22 cellular contexts compared by ENCODE assay signal in genomic region chr11:72808415-72808814, GRCh38. TPM values are rescaled to one million over a fixed set of nuclear protein-coding genes. Genes with fewer than 3 reads are reported as not detected.
DNase-seq lines count a peak whose midpoint lies in the region; ATAC-seq and TF ChIP-seq lines count a peak whose summit lies in the region.
"Had no signal": no experiment of that assay in that cellular context is flagged by ENCODE, and none has a peak within 500 bp of the region (broad histone marks: within the 10 kb centered on the region; RNA-seq: fewer than 3 reads in every experiment).

No MANE protein-coding gene starts in this region.

- H3K36me3 ChIP-seq in lower lobe of right lung = peaks cover 3% of the 10 kb centered on the region

- intact Hi-C loops in activated B cell treated with CpG ODN at 0.5 μM for 24 hours (cut with micrococcal nuclease) (no loop called here), lower lobe of right lung (cut with DNase I) (no loop called here)

- POLR2A ChIA-PET in activated B cell treated with CpG ODN at 0.5 μM for 24 hours (lab: Charles Lee) = interaction anchor here (0.7 to 1.5 kb wide), 5 partner anchors 13 to 81 kb away, joined by 3 to 12 read pairs (median 6); partner anchors contain the start of gene STARD10

- no peaks in the 10 kb centered on the region for H3K9me3 ChIP-seq in lower lobe of right lung
- H3K9me3 ChIP-seq: esophagus squamous epithelium, mucosa of descending colon had no signal

- H3K36me3 Mint-ChIP-seq in activated B cell treated with CpG ODN at 0.5 μM for 24 hours (ENCODE audit: low read depth) (peaks cover 13% of the 10 kb centered on the region), progenitor cell of endocrine pancreas (ENCODE audit: insufficient read depth) (peaks cover 5% of the 10 kb centered on the region)
- peaks cover 57% of the 10 kb centered on the region for H3K36me3 Mint-ChIP-seq in activated T-helper 17 cell treated with anti-CD3 and anti-CD28 coated beads, Interleukin-2, amount 50 U/mL, for 72 hours (ENCODE audit: low read depth)

- H3K27ac Mint-ChIP-seq in activated B cell treated with CpG ODN at 0.5 μM for 24 hours (peak overlapping the region; percentile 56), progenitor cell of endocrine pancreas (no peak overlapping the region)
- H3K27ac Mint-ChIP-seq in activated T-helper 17 cell treated with anti-CD3 and anti-CD28 coated beads, Interleukin-2, amount 50 U/mL, for 72 hours = no peak overlapping the region
- H3K27ac Mint-ChIP-seq: activated CD4-positive, alpha-beta memory T cell treated with anti-CD3 and anti-CD28 coated beads for 36 hours; activated naive CD8-positive, alpha-beta T cell treated with anti-CD3 and anti-CD28 coated beads, Interleukin-2, amount 10 ng/mL, durations not matched to agents 7 days and 5 days; CD4-positive, CD25-positive, alpha-beta regulatory T cell had no signal

- H3K27me3 Mint-ChIP-seq in activated B cell treated with CpG ODN at 0.5 μM for 24 hours (no peaks in the 10 kb centered on the region), progenitor cell of endocrine pancreas (no peaks in the 10 kb centered on the region)
- no peaks in the 10 kb centered on the region for H3K27me3 Mint-ChIP-seq in activated T-helper 17 cell treated with anti-CD3 and anti-CD28 coated beads, Interleukin-2, amount 50 U/mL, for 72 hours
- H3K27me3 Mint-ChIP-seq: activated CD4-positive, alpha-beta memory T cell treated with anti-CD3 and anti-CD28 coated beads for 36 hours; activated naive CD8-positive, alpha-beta T cell treated with anti-CD3 and anti-CD28 coated beads, Interleukin-2, amount 10 ng/mL, durations not matched to agents 7 days and 5 days; IgD-negative memory B cell had no signal

- no peak for ATAC-seq in activated B cell treated with CpG ODN at 0.5 μM for 24 hours (ENCODE audit: low read depth)
- peak in 1 of 2 donors; percentile 27 for ATAC-seq in lower lobe of right lung
- ATAC-seq in activated T-helper 17 cell treated with anti-CD3 and anti-CD28 coated beads, Interleukin-2, amount 50 U/mL, for 72 hours (replicated peaks) = no peak
- ATAC-seq: activated CD4-positive, CD25-positive, alpha-beta regulatory T cell treated with anti-CD3 and anti-CD28 coated beads, Interleukin-2, amount 50 U/mL, for 24 hours; Panc1 had no signal

- TF ChIP-seq CTCF in activated B cell treated with CpG ODN at 0.5 μM for 24 hours (IDR thresholded peaks at IDR 0.05) = no peak
- TF ChIP-seq CTCF in lower lobe of right lung (IDR thresholded peaks at IDR 0.05) = no peak
- no peak for TF ChIP-seq CTCF in progenitor cell of endocrine pancreas (IDR thresholded peaks at IDR 0.05; ENCODE audit: unreplicated experiment)

- peak; percentile 28 for DNase-seq in A172 (ENCODE audit: low spot score)
- peak; percentile 45 for DNase-seq in EH (ENCODE audit: low read depth)
- DNase-seq in activated B cell treated with CpG ODN at 0.5 μM for 24 hours = no peak
- no peak for DNase-seq in lower lobe of right lung
- DNase-seq in MV-4-11 (lab: John Stamatoyannopoulos, UW) = no peak
- DNase-seq in progenitor cell of endocrine pancreas (ENCODE audit: low spot score, unreplicated experiment) = no peak
- DNase-seq in AML-193 (lab: John Stamatoyannopoulos, UW) = no peak
- DNase-seq: activated CD4-positive, alpha-beta memory T cell treated with anti-CD3 and anti-CD28 coated beads for 36 hours; activated effector memory CD4-positive, alpha-beta T cell treated with anti-CD3 and anti-CD28 coated beads, Interleukin-2, amount 50 U/mL, for 16 hours; activated naive CD8-positive, alpha-beta T cell treated with anti-CD3 and anti-CD28 coated beads, Interleukin-2, amount 10 ng/mL, durations not matched to agents 7 days and 5 days; brain microvascular endothelial cell; CD4-positive, CD25-positive, alpha-beta regulatory T cell; esophagus squamous epithelium; NCI-H2081; SHP77 treated with DMSO at 0.1 percent for 48 hours; stimulated activated CD4-positive, alpha-beta T cell treated with anti-CD3 and anti-CD28 coated beads, Interleukin-1b, Interleukin-23, amount 100 ng/mL, for 48 hours; substantia nigra had no signal

- H3K27ac ChIP-seq in lower lobe of right lung = peak overlapping the region; percentile 76
- H3K27ac ChIP-seq: brain microvascular endothelial cell had no signal

- H3K4me1 ChIP-seq in lower lobe of right lung = peaks cover 60% of the 10 kb centered on the region

- no peaks in the 10 kb centered on the region for H3K9me3 Mint-ChIP-seq in activated B cell treated with CpG ODN at 0.5 μM for 24 hours
- no peaks in the 10 kb centered on the region for H3K9me3 Mint-ChIP-seq in progenitor cell of endocrine pancreas (ENCODE audit: low read depth)
- H3K9me3 Mint-ChIP-seq in activated T-helper 17 cell treated with anti-CD3 and anti-CD28 coated beads, Interleukin-2, amount 50 U/mL, for 72 hours = no peaks in the 10 kb centered on the region
- H3K9me3 Mint-ChIP-seq: activated CD4-positive, alpha-beta memory T cell treated with anti-CD3 and anti-CD28 coated beads for 36 hours; activated naive CD8-positive, alpha-beta T cell treated with anti-CD3 and anti-CD28 coated beads, Interleukin-2, amount 10 ng/mL, durations not matched to agents 7 days and 5 days; CD4-positive, CD25-positive, alpha-beta regulatory T cell; IgD-negative memory B cell had no signal

- H3K4me3 Mint-ChIP-seq in activated B cell treated with CpG ODN at 0.5 μM for 24 hours (no peak overlapping the region), progenitor cell of endocrine pancreas (ENCODE audit: low read depth) (no peak overlapping the region)
- no peak overlapping the region for H3K4me3 Mint-ChIP-seq in activated T-helper 17 cell treated with anti-CD3 and anti-CD28 coated beads, Interleukin-2, amount 50 U/mL, for 72 hours
- H3K4me3 Mint-ChIP-seq: activated CD4-positive, alpha-beta memory T cell treated with anti-CD3 and anti-CD28 coated beads for 36 hours; activated naive CD8-positive, alpha-beta T cell treated with anti-CD3 and anti-CD28 coated beads, Interleukin-2, amount 10 ng/mL, durations not matched to agents 7 days and 5 days had no signal

- peaks cover 37% of the 10 kb centered on the region for H3K4me1 Mint-ChIP-seq in activated B cell treated with CpG ODN at 0.5 μM for 24 hours
- peaks cover 11% of the 10 kb centered on the region for H3K4me1 Mint-ChIP-seq in progenitor cell of endocrine pancreas (ENCODE audit: low read depth)
- H3K4me1 Mint-ChIP-seq in activated T-helper 17 cell treated with anti-CD3 and anti-CD28 coated beads, Interleukin-2, amount 50 U/mL, for 72 hours = peaks cover 15% of the 10 kb centered on the region

- CTCF ChIA-PET in activated B cell treated with CpG ODN at 0.5 μM for 24 hours (lab: Charles Lee) = interaction anchor here (1.3 to 1.5 kb wide), 2 partner anchors 10 to 370 kb away, joined by 3 to 4 read pairs; no protein-coding TSS in a partner anchor

- no peak overlapping the region for H3K4me3 ChIP-seq in lower lobe of right lung
- H3K4me3 ChIP-seq: esophagus squamous epithelium, mucosa of descending colon had no signal

- no peaks in the 10 kb centered on the region for H3K27me3 ChIP-seq in lower lobe of right lung (ENCODE audit: low read depth)
- H3K27me3 ChIP-seq: brain microvascular endothelial cell, esophagus squamous epithelium had no signal

RNA-seq across cellular contexts. Expression of gene ATG16L2, which starts 5.8 kb away (rescaled TPM):
- total RNA-seq in A172 (2014; rRNA removed; shearing (Covaris generic)) = 3.4 and 46.5 TPM in 2 replicates
- total RNA-seq in activated B cell treated with CpG ODN at 0.5 μM for 24 hours (73.5 and 96.7 TPM in 2 replicates), lower lobe of right lung (104 TPM), progenitor cell of endocrine pancreas (43.8 and 43.9 TPM in 2 replicates)
- total RNA-seq in activated T-helper 17 cell treated with anti-CD3 and anti-CD28 coated beads, Interleukin-2, amount 50 U/mL, for 72 hours = 100 to 1,000 TPM in 1 of 2 donors, 10 to 100 TPM in 1; 85.3 to 127 TPM

RNA-seq across cellular contexts. Expression of gene STARD10, which starts 14.6 kb away (rescaled TPM):
- total RNA-seq in A172 (2014; rRNA removed; shearing (Covaris generic)) = 56.8 and 60.2 TPM in 2 replicates
- total RNA-seq in activated B cell treated with CpG ODN at 0.5 μM for 24 hours = 42.6 and 46.8 TPM in 2 replicates
- 126 TPM for total RNA-seq in lower lobe of right lung
- 212 and 220 TPM in 2 replicates for total RNA-seq in progenitor cell of endocrine pancreas
- 10 to 100 TPM in 1 of 2 donors, 1 to 10 TPM in 1; 7.7 to 16.4 TPM for total RNA-seq in activated T-helper 17 cell treated with anti-CD3 and anti-CD28 coated beads, Interleukin-2, amount 50 U/mL, for 72 hours

RNA-seq across cellular contexts. Expression of gene ARAP1, which starts 56.2 kb away (rescaled TPM):
- total RNA-seq in A172 (2014; rRNA removed; shearing (Covaris generic)) = 54.4 and 61.7 TPM in 2 replicates
- total RNA-seq in activated B cell treated with CpG ODN at 0.5 μM for 24 hours (113 and 139 TPM in 2 replicates), lower lobe of right lung (276 TPM), progenitor cell of endocrine pancreas (83.4 and 86.7 TPM in 2 replicates)
- 100 to 1,000 TPM in 1 of 2 donors, 10 to 100 TPM in 1; 98.0 to 216 TPM for total RNA-seq in activated T-helper 17 cell treated with anti-CD3 and anti-CD28 coated beads, Interleukin-2, amount 50 U/mL, for 72 hours

Comparison
In these comparisons a context has a peak if more than half of its experiments do, and no peak if none do; other contexts are left out.
1. DNase-seq: peak in A172 (single experiment) and EH (single experiment); none in activated B cell treated with CpG ODN at 0.5 μM for 24 hours (single experiment), lower lobe of right lung (single experiment), MV-4-11 (single experiment), progenitor cell of endocrine pancreas (single experiment) and AML-193 (0 of 2).